Comparison of ENCODE assay signal across 20 cellular contexts in genomic region chr10:103725242-103725641, GRCh38.
A peak's percentile ranks its signal among the peaks of the same experiment; 100 is the strongest.
DNase-seq lines count a peak whose midpoint lies in the region; ATAC-seq, FAIRE-seq and TF ChIP-seq lines count a peak whose summit lies in the region.
"Had no signal": no experiment of that assay in that cellular context is flagged by ENCODE, and none has a peak within 500 bp of the region (broad histone marks: within the 10 kb centered on the region; RNA-seq: fewer than 3 reads in every experiment).

No MANE protein-coding gene starts in this region.

- H3K9ac ChIP-seq in kidney (ENCODE audit: low read length in 2 of 2): no peak overlapping the region
- H3K9ac ChIP-seq: BLaER1 treated with 17β-estradiol and CSF1 and Interleukin-3, amounts not matched to agents 10 nM and 100 nM had no signal

- H3K9me3 ChIP-seq in kidney (ENCODE audit: control insufficient read depth in 1 of 2, low read length in 2 of 2) (no peaks in the 10 kb centered on the region), OCI-LY7 (ENCODE audit: low read length) (no peaks in the 10 kb centered on the region)
- H3K9me3 ChIP-seq: BLaER1 treated with 17β-estradiol and CSF1 and Interleukin-3, amounts not matched to agents 10 nM and 100 nM; Caco-2 had no signal

- no peak overlapping the region for H3K4me3 ChIP-seq in kidney (ENCODE audit: low read length in 2 of 2)
- H3K4me3 ChIP-seq in OCI-LY7 (ENCODE audit: low read depth, low read length, poor library complexity, severe bottlenecking): no peak overlapping the region
- H3K4me3 ChIP-seq: BLaER1 treated with 17β-estradiol and CSF1 and Interleukin-3, amounts not matched to agents 10 nM and 100 nM had no signal

- H3K27ac Mint-ChIP-seq in progenitor cell of endocrine pancreas: peak overlapping the region; percentile 49
- H3K27ac Mint-ChIP-seq: B cell; CD4-positive, CD25-positive, alpha-beta regulatory T cell; HFFc6; IgD-negative memory B cell had no signal

- no peaks in the 10 kb centered on the region for H3K9me3 Mint-ChIP-seq in progenitor cell of endocrine pancreas (ENCODE audit: low read depth)
- H3K9me3 Mint-ChIP-seq: CD4-positive, CD25-positive, alpha-beta regulatory T cell; HFFc6; IgD-negative memory B cell had no signal

- H3K4me1 Mint-ChIP-seq in progenitor cell of endocrine pancreas (ENCODE audit: low read depth): peaks cover 8% of the 10 kb centered on the region
- H3K4me1 Mint-ChIP-seq: B cell had no signal

- H3K4me3 Mint-ChIP-seq in progenitor cell of endocrine pancreas (ENCODE audit: low read depth): no peak overlapping the region
- H3K4me3 Mint-ChIP-seq: B cell; CD4-positive, CD25-positive, alpha-beta regulatory T cell; HFFc6; IgD-negative memory B cell had no signal

- no peaks in the 10 kb centered on the region for H3K79me2 ChIP-seq in OCI-LY7 (ENCODE audit: insufficient read depth, low read depth, low read length)

- peak; percentile 18 for DNase-seq in Right ventricle myocardium superior
- no peak for DNase-seq in Right ventricle myocardium inferior (ENCODE audit: missing footprints)
- peak; percentile 52 for DNase-seq in kidney
- no peak for DNase-seq in progenitor cell of endocrine pancreas (ENCODE audit: low spot score, unreplicated experiment)
- no peak for DNase-seq in omental fat pad (ENCODE audit: low spot score)
- no peak for DNase-seq in H4 (ENCODE audit: low spot score)
- DNase-seq in OCI-LY7 (ENCODE audit: low spot score): no peak
- DNase-seq: Caco-2; CD4-positive, CD25-positive, alpha-beta regulatory T cell; HCEC 1CT; HFFc6 had no signal

- no peaks in the 10 kb centered on the region for H3K27me3 Mint-ChIP-seq in progenitor cell of endocrine pancreas
- H3K27me3 Mint-ChIP-seq: CD4-positive, CD25-positive, alpha-beta regulatory T cell had no signal

- H3K36me3 ChIP-seq in kidney (ENCODE audit: control insufficient read depth in 1 of 2, insufficient read depth in 2 of 2, low read length in 2 of 2) (no peaks in the 10 kb centered on the region), OCI-LY7 (ENCODE audit: insufficient read depth, low read length) (no peaks in the 10 kb centered on the region)

- TF ChIP-seq CTCF in kidney (IDR thresholded peaks at IDR 0.05; ENCODE audit: borderline replicate concordance, extremely low read depth, insufficient read depth) (no peak), progenitor cell of endocrine pancreas (IDR thresholded peaks at IDR 0.05; ENCODE audit: unreplicated experiment) (no peak), omental fat pad (IDR thresholded peaks at IDR 0.05) (no peak), OCI-LY7 (conservative IDR thresholded peaks at IDR 0.05; ENCODE audit: low read length) (no peak)

- ATAC-seq in Right ventricle myocardium superior (ENCODE audit: poor library complexity): no peak
- no peak for ATAC-seq in Right ventricle myocardium inferior
- no peak for ATAC-seq in omental fat pad (ENCODE audit: low FRiP score)
- ATAC-seq: HepG2 had no signal

- H3K36me3 Mint-ChIP-seq in progenitor cell of endocrine pancreas (ENCODE audit: insufficient read depth): peaks cover 18% of the 10 kb centered on the region
- H3K36me3 Mint-ChIP-seq: IgD-negative memory B cell had no signal

- H3K9me2 ChIP-seq in OCI-LY7 (ENCODE audit: insufficient read depth, low read length): no peaks in the 10 kb centered on the region

- H3K27ac ChIP-seq in kidney (ENCODE audit: low read depth in 2 of 2, low read length in 2 of 2): no peak overlapping the region
- no peak overlapping the region for H3K27ac ChIP-seq in OCI-LY7 (ENCODE audit: low read depth, low read length, poor library complexity, severe bottlenecking)
- H3K27ac ChIP-seq: 22Rv1; BLaER1 treated with 17β-estradiol and CSF1 and Interleukin-3, amounts not matched to agents 10 nM and 100 nM had no signal

- intact Hi-C loops in Right ventricle myocardium superior (cut with DNase I): no loop called here
- intact Hi-C loops in Right ventricle myocardium inferior (cut with DNase I): loop anchor here (10.0 kb wide), 1 partner anchor 60 kb away; no protein-coding TSS in a partner anchor
- intact Hi-C loops in kidney (cut with DNase I): no loop called here
- intact Hi-C loops in OCI-LY7 (cut with micrococcal nuclease; ENCODE audit: unreplicated experiment): no loop called here

- FAIRE-seq in kidney (lab: Jason Lieb, UNC): no peak
- FAIRE-seq: D721Med, G401.6, GM19239, H54, HepG2 had no signal

- no TSS peak for BruUV-seq in OCI-LY7 (replicated peaks; lab: Mats Ljungman, UMichigan)

- no peak overlapping the region for H2AFZ ChIP-seq in OCI-LY7 (ENCODE audit: low read length)

- CTCF ChIA-PET in OCI-LY7 (lab: Charles Lee; ENCODE audit: unreplicated experiment): interaction anchor here (0.9 kb wide), 1 partner anchor 10 kb away, joined by 3 read pairs; no protein-coding TSS in a partner anchor

- POLR2A ChIA-PET in OCI-LY7 (lab: Charles Lee): interaction anchor here (0.6 to 1.3 kb wide), 3 partner anchors 9 to 1539 kb away, joined by 3 to 4 read pairs (median 3); no protein-coding TSS in a partner anchor

- no peak overlapping the region for H3K4me2 ChIP-seq in OCI-LY7 (ENCODE audit: low read length)
- H3K4me2 ChIP-seq: BLaER1 treated with 17β-estradiol and CSF1 and Interleukin-3, amounts not matched to agents 10 nM and 100 nM had no signal

- no peaks in the 10 kb centered on the region for H4K20me1 ChIP-seq in OCI-LY7 (ENCODE audit: insufficient read depth, low read length)

- H3K4me1 ChIP-seq in kidney (ENCODE audit: control insufficient read depth in 1 of 2, insufficient read depth in 1 of 2, low read depth in 1 of 2, low read length in 2 of 2) (no peaks in the 10 kb centered on the region), OCI-LY7 (ENCODE audit: insufficient read depth, low read length, poor library complexity, severe bottlenecking) (peaks cover 8% of the 10 kb centered on the region)

Comparison
In these comparisons a context has a peak if more than half of its experiments do, and no peak if none do; other contexts are left out.
1. DNase-seq: peak in Right ventricle myocardium superior (single experiment) and kidney (single experiment); none in Right ventricle myocardium inferior (single experiment), progenitor cell of endocrine pancreas (single experiment), omental fat pad (single experiment), H4 (single experiment) and OCI-LY7 (single experiment).